1 cellular context compared by ENCODE assay signal in genomic region chr16:30995927-30996323, GRCh38.
TF ChIP-seq lines count a peak whose summit lies in the region.

No MANE protein-coding gene starts in this region.

TF ChIP-seq in H1, 55 proteins besides CTCF, POLR2A, EP300 and RAD21:
- no peak for TF ChIP-seq TCF12 (IDR thresholded peaks at IDR 0.05; ENCODE audit: low read depth, low read length)
- no peak for TF ChIP-seq BACH1 (IDR thresholded peaks at IDR 0.05; ENCODE audit: low read length)
- no peak for TF ChIP-seq CBX8 (IDR thresholded peaks at IDR 0.05; ENCODE audit: borderline replicate concordance, low read depth, low read length)
- no peak for TF ChIP-seq NANOG (IDR thresholded peaks at IDR 0.05; ENCODE audit: insufficient read depth, low read depth, low read length, poor library complexity, severe bottlenecking)
- TF ChIP-seq EGR1 (IDR thresholded peaks at IDR 0.05; ENCODE audit: borderline replicate concordance, low read depth, low read length), result no peak
- no peak for TF ChIP-seq JUND (IDR thresholded peaks at IDR 0.05; ENCODE audit: low read length)
- TF ChIP-seq EZH2 (IDR thresholded peaks at IDR 0.05; ENCODE audit: low read depth, low read length, severe bottlenecking), result no peak
- TF ChIP-seq TAF1 (IDR thresholded peaks at IDR 0.05; ENCODE audit: low read depth, low read length), result no peak
- TF ChIP-seq CREB1 (IDR thresholded peaks at IDR 0.05), result no peak
- TF ChIP-seq KDM5A (IDR thresholded peaks at IDR 0.05; ENCODE audit: low read length), result no peak
- no peak for TF ChIP-seq CHD7 (IDR thresholded peaks at IDR 0.05; ENCODE audit: insufficient replicate concordance, low read length)
- no peak for TF ChIP-seq SUZ12 (IDR thresholded peaks at IDR 0.05; ENCODE audit: low read length)
- TF ChIP-seq ZNF274 (IDR thresholded peaks at IDR 0.05; ENCODE audit: borderline replicate concordance, extremely low read depth, low read length), result no peak
- no peak for TF ChIP-seq HDAC6 (IDR thresholded peaks at IDR 0.05; ENCODE audit: low read depth, low read length)
- TF ChIP-seq CEBPB (IDR thresholded peaks at IDR 0.05; ENCODE audit: low read depth, low read length), result no peak
- TF ChIP-seq SP4 (IDR thresholded peaks at IDR 0.05; ENCODE audit: low read length), result no peak
- no peak for TF ChIP-seq POU5F1 (IDR thresholded peaks at IDR 0.05; ENCODE audit: low read depth, low read length)
- no peak for TF ChIP-seq SIRT6 (IDR thresholded peaks at IDR 0.05; ENCODE audit: low read length)
- TF ChIP-seq SIN3A (conservative IDR thresholded peaks at IDR 0.05 in 1 of 2, IDR thresholded peaks at IDR 0.05 in 1 of 2; ENCODE audit: low read depth in 1 of 2, low read length in 2 of 2), result no peak
